Comparison of ENCODE assay signal across 10 cellular contexts in the genomic region with DNA sequence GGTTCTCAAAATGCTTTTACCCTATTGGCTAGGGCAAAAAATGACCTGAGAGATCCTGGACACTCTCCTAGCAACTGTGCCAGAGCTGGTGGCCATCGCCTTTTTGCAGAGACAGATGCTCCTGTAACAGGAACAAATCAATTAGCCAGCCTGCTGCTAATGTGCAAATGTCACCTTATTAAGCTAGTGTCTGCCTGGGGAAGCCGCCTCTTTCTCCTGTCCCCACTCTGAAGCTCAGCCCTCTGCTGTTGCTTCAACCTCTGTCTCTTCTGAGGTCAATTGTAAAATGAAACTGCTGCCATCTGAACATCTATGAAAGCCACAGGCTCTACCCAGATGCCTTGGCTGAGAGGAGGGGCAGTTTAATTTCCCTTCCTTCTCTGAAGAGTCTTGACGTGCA.
DNase-seq lines count a peak whose midpoint lies in the region; ATAC-seq, FAIRE-seq and TF ChIP-seq lines count a peak whose summit lies in the region.
"Had no signal": no experiment of that assay in that cellular context is flagged by ENCODE, and none has a peak within 500 bp of the region (broad histone marks: within the 10 kb centered on the region; RNA-seq: fewer than 3 reads in every experiment).

No MANE protein-coding gene starts in this region.

- H3K36me3 Mint-ChIP-seq in activated naive CD8-positive, alpha-beta T cell = no peaks in the 10 kb centered on the region

- H3K9me2 ChIP-seq in PC-9 (ENCODE audit: insufficient read depth) = no peaks in the 10 kb centered on the region

- H3K9me3 ChIP-seq in PC-9 (ENCODE audit: insufficient read depth, low read depth) (no peaks in the 10 kb centered on the region), kidney (ENCODE audit: control insufficient read depth in 1 of 2, low read length in 2 of 2) (no peaks in the 10 kb centered on the region)
- H3K9me3 ChIP-seq: MG63 had no signal

- POLR2A ChIA-PET in PC-9 (lab: Charles Lee; ENCODE audit: unreplicated experiment) = no interaction called here

- H3K9ac ChIP-seq in kidney (ENCODE audit: low read length in 2 of 2) = no peak overlapping the region

- peaks cover 49% of the 10 kb centered on the region for H3K27me3 ChIP-seq in PC-9 (ENCODE audit: insufficient read depth, low read depth)

- no TSS peak for BruUV-seq in PC-9 (replicated peaks; lab: Mats Ljungman, UMichigan)

- no peak overlapping the region for H3K4me3 ChIP-seq in GM12865 (ENCODE audit: low read depth, low read length)
- H3K4me3 ChIP-seq in PC-9 = no peak overlapping the region
- no peak overlapping the region for H3K4me3 ChIP-seq in kidney (ENCODE audit: low read length in 2 of 2)
- H3K4me3 ChIP-seq: lung, MG63 had no signal

- no peaks in the 10 kb centered on the region for H3K36me3 ChIP-seq in PC-9 (ENCODE audit: low read depth)
- no peaks in the 10 kb centered on the region for H3K36me3 ChIP-seq in kidney (ENCODE audit: control insufficient read depth in 1 of 2, insufficient read depth in 2 of 2, low read length in 2 of 2)
- H3K36me3 ChIP-seq: MG63 had no signal

- no peaks in the 10 kb centered on the region for H3K27me3 Mint-ChIP-seq in activated naive CD8-positive, alpha-beta T cell

- CTCF ChIA-PET in PC-9 (lab: Charles Lee) = no interaction called here

- H3K9me3 Mint-ChIP-seq in activated naive CD8-positive, alpha-beta T cell (ENCODE audit: low read depth) = no peaks in the 10 kb centered on the region

- H3F3A ChIP-seq in PC-9 (ENCODE audit: insufficient read depth, low read depth) = no peaks in the 10 kb centered on the region

- peak overlapping the region; percentile 81 for H3K27ac Mint-ChIP-seq in activated naive CD8-positive, alpha-beta T cell

- intact Hi-C loops in PC-9 (cut with micrococcal nuclease; ENCODE audit: unreplicated experiment) = no loop called here
- intact Hi-C loops in kidney (cut with DNase I) = no loop called here
- intact Hi-C loops in left ventricle myocardium superior (cut with micrococcal nuclease) = no loop called here

- FAIRE-seq in kidney (lab: Jason Lieb, UNC) = no peak

- no peak overlapping the region for H2AFZ ChIP-seq in PC-9

- H3K4me2 ChIP-seq in PC-9 = no peak overlapping the region

- ATAC-seq in GM19372 (IDR thresholded peaks at IDR 0.05; ENCODE audit: low read depth, unreplicated experiment) (peak; percentile 58), HG03280 (IDR thresholded peaks at IDR 0.05; ENCODE audit: unreplicated experiment) (peak; percentile 59), left ventricle myocardium superior (no peak)

- no peaks in the 10 kb centered on the region for H4K20me1 ChIP-seq in PC-9 (ENCODE audit: insufficient read depth)

- peak overlapping the region; percentile 74 for H3K4me3 Mint-ChIP-seq in activated naive CD8-positive, alpha-beta T cell

- DNase-seq in GM12865 (ENCODE audit: low read depth) (peak; percentile 77), PC-9 (no peak), kidney (no peak), hypothalamus (lab: John Stamatoyannopoulos, UW) (no peak), left ventricle myocardium superior (no peak)
- DNase-seq: MG63 had no signal

- no peaks in the 10 kb centered on the region for H3K4me1 ChIP-seq in PC-9 (replicated peaks; ENCODE audit: insufficient read depth)
- H3K4me1 ChIP-seq in kidney (ENCODE audit: control insufficient read depth in 1 of 2, insufficient read depth in 1 of 2, low read depth in 1 of 2, low read length in 2 of 2) = no peaks in the 10 kb centered on the region

- H3K79me2 ChIP-seq in PC-9 (ENCODE audit: low read depth) = no peaks in the 10 kb centered on the region

- H3K4me1 Mint-ChIP-seq in activated naive CD8-positive, alpha-beta T cell (ENCODE audit: low read depth) = peaks cover 44% of the 10 kb centered on the region

- TF ChIP-seq CTCF in GM12865 (IDR thresholded peaks at IDR 0.05; ENCODE audit: insufficient read depth, low read depth, low read length, missing control alignments) (no peak), PC-9 (conservative IDR thresholded peaks at IDR 0.05) (no peak), kidney (IDR thresholded peaks at IDR 0.05; ENCODE audit: borderline replicate concordance, extremely low read depth, insufficient read depth) (no peak)

- no peak overlapping the region for H3K27ac ChIP-seq in PC-9
- H3K27ac ChIP-seq in kidney (ENCODE audit: low read depth in 2 of 2, low read length in 2 of 2) = no peak overlapping the region
